ENCODE assay signal across 1 cellular context in genomic region chr1:231240883-231241735, GRCh38.
A peak's percentile ranks its signal among the peaks of the same experiment; 100 is the strongest.
TF ChIP-seq lines count a peak whose summit lies in the region.

TSS of gene GNPAT (plus strand) at chr1:231241212. CDS start at chr1:231241379, 167 bp downstream.

TF ChIP-seq in HepG2, 621 proteins besides CTCF, POLR2A, EP300 and RAD21 (continued from another document and continues in another):
- TF ChIP-seq ZNF414 (CRISPR knock-in tag; IDR thresholded peaks at IDR 0.05), result no peak
- TF ChIP-seq THYN1 (CRISPR knock-in tag; IDR thresholded peaks at IDR 0.05; ENCODE audit: borderline replicate concordance, low read depth), result 0 out of 2 replicates have a peak, but pooled peaks have one; percentile 26
- TF ChIP-seq ZNF501 (CRISPR knock-in tag; IDR thresholded peaks at IDR 0.05), result peak; percentile 75
- peak; percentile 52; the same call in 1 of the 2 replicates for TF ChIP-seq HOXA5 (CRISPR knock-in tag; IDR thresholded peaks at IDR 0.05)
- 0 out of 2 replicates have a peak, but pooled peaks have one; percentile 59 for TF ChIP-seq NFKBIZ (CRISPR knock-in tag; IDR thresholded peaks at IDR 0.05)
- peak; percentile 32; the same call in 1 of the 2 replicates for TF ChIP-seq ZNF281 (CRISPR knock-in tag; IDR thresholded peaks at IDR 0.05; ENCODE audit: borderline replicate concordance)
- no peak for TF ChIP-seq IKZF5 (CRISPR knock-in tag; IDR thresholded peaks at IDR 0.05)
- TF ChIP-seq, protein P1, sequence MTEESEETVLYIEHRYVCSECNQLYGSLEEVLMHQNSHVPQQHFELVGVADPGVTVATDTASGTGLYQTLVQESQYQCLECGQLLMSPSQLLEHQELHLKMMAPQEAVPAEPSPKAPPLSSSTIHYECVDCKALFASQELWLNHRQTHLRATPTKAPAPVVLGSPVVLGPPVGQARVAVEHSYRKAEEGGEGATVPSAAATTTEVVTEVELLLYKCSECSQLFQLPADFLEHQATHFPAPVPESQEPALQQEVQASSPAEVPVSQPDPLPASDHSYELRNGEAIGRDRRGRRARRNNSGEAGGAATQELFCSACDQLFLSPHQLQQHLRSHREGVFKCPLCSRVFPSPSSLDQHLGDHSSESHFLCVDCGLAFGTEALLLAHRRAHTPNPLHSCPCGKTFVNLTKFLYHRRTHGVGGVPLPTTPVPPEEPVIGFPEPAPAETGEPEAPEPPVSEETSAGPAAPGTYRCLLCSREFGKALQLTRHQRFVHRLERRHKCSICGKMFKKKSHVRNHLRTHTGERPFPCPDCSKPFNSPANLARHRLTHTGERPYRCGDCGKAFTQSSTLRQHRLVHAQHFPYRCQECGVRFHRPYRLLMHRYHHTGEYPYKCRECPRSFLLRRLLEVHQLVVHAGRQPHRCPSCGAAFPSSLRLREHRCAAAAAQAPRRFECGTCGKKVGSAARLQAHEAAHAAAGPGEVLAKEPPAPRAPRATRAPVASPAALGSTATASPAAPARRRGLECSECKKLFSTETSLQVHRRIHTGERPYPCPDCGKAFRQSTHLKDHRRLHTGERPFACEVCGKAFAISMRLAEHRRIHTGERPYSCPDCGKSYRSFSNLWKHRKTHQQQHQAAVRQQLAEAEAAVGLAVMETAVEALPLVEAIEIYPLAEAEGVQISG (CRISPR knock-in tag; IDR thresholded peaks at IDR 0.05), result peak; percentile 84
- no peak for TF ChIP-seq SMAD3 (CRISPR knock-in tag; IDR thresholded peaks at IDR 0.05)
- TF ChIP-seq ZNF337 (CRISPR knock-in tag; IDR thresholded peaks at IDR 0.05; ENCODE audit: borderline replicate concordance, low read depth), result no peak
- no peak for TF ChIP-seq ZNF235 (CRISPR knock-in tag; IDR thresholded peaks at IDR 0.05; ENCODE audit: borderline replicate concordance)
- no peak for TF ChIP-seq ZFYVE20 (CRISPR knock-in tag; IDR thresholded peaks at IDR 0.05; ENCODE audit: borderline replicate concordance, low read depth)
- no peak for TF ChIP-seq DPF2 (CRISPR knock-in tag; IDR thresholded peaks at IDR 0.05; ENCODE audit: borderline replicate concordance, low read depth)
- no peak for TF ChIP-seq ZNF446 (CRISPR knock-in tag; IDR thresholded peaks at IDR 0.05)
- TF ChIP-seq HIVEP1 (CRISPR knock-in tag; IDR thresholded peaks at IDR 0.05), result no peak; the same call in 1 of the 2 replicates
- TF ChIP-seq ATM (IDR thresholded peaks at IDR 0.05; ENCODE audit: borderline replicate concordance), result no peak
- peak; percentile 78; the same call in 1 of the 2 replicates for TF ChIP-seq ZNF512 (CRISPR knock-in tag; IDR thresholded peaks at IDR 0.05)
- TF ChIP-seq, protein P2, sequence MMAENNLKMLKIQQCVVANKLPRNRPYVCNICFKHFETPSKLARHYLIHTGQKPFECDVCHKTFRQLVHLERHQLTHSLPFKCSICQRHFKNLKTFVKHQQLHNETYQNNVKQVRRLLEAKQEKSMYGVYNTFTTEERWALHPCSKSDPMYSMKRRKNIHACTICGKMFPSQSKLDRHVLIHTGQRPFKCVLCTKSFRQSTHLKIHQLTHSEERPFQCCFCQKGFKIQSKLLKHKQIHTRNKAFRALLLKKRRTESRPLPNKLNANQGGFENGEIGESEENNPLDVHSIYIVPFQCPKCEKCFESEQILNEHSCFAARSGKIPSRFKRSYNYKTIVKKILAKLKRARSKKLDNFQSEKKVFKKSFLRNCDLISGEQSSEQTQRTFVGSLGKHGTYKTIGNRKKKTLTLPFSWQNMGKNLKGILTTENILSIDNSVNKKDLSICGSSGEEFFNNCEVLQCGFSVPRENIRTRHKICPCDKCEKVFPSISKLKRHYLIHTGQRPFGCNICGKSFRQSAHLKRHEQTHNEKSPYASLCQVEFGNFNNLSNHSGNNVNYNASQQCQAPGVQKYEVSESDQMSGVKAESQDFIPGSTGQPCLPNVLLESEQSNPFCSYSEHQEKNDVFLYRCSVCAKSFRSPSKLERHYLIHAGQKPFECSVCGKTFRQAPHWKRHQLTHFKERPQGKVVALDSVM (CRISPR knock-in tag; IDR thresholded peaks at IDR 0.05), result peak; percentile 58; the same call in 1 of the 2 replicates
- peak; percentile 63 for TF ChIP-seq GATAD2A (CRISPR knock-in tag; IDR thresholded peaks at IDR 0.05)
- TF ChIP-seq ZSCAN5A (CRISPR knock-in tag; IDR thresholded peaks at IDR 0.05; ENCODE audit: borderline replicate concordance), result no peak
- TF ChIP-seq, protein P3, sequence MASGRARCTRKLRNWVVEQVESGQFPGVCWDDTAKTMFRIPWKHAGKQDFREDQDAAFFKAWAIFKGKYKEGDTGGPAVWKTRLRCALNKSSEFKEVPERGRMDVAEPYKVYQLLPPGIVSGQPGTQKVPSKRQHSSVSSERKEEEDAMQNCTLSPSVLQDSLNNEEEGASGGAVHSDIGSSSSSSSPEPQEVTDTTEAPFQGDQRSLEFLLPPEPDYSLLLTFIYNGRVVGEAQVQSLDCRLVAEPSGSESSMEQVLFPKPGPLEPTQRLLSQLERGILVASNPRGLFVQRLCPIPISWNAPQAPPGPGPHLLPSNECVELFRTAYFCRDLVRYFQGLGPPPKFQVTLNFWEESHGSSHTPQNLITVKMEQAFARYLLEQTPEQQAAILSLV (CRISPR knock-in tag; IDR thresholded peaks at IDR 0.05; ENCODE audit: borderline replicate concordance), result peak; percentile 74; the same call in 1 of the 2 replicates
- TF ChIP-seq MLLT10 (CRISPR knock-in tag; IDR thresholded peaks at IDR 0.05), result no peak
- peak; percentile 90; the same call in 1 of the 2 replicates for TF ChIP-seq ZNF776 (CRISPR knock-in tag; IDR thresholded peaks at IDR 0.05)
- peak; percentile 74; the same call in 1 of the 2 replicates for TF ChIP-seq ZNF510 (CRISPR knock-in tag; IDR thresholded peaks at IDR 0.05; ENCODE audit: low read depth)
- TF ChIP-seq ZGPAT (CRISPR knock-in tag; IDR thresholded peaks at IDR 0.05), result peak; percentile 80; the same call in 1 of the 2 replicates
- TF ChIP-seq, protein P4, sequence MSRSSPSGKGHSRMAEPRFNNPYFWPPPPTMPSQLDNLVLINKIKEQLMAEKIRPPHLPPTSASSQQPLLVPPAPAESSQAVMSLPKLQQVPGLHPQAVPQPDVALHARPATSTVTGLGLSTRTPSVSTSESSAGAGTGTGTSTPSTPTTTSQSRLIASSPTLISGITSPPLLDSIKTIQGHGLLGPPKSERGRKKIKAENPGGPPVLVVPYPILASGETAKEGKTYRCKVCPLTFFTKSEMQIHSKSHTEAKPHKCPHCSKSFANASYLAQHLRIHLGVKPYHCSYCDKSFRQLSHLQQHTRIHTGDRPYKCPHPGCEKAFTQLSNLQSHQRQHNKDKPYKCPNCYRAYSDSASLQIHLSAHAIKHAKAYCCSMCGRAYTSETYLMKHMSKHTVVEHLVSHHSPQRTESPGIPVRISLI (CRISPR knock-in tag; IDR thresholded peaks at IDR 0.05; ENCODE audit: borderline replicate concordance), result peak; percentile 45; the same call in 1 of the 2 replicates
- TF ChIP-seq ATF3 (CRISPR knock-in tag; IDR thresholded peaks at IDR 0.05), result no peak
- peak; percentile 65; the same call in 1 of the 2 replicates for TF ChIP-seq YEATS2 (CRISPR knock-in tag; IDR thresholded peaks at IDR 0.05; ENCODE audit: borderline replicate concordance)
- TF ChIP-seq KMT2B (CRISPR knock-in tag; IDR thresholded peaks at IDR 0.05), result peak; percentile 68; the same call in 1 of the 2 replicates
- TF ChIP-seq JUND (CRISPR knock-in tag; IDR thresholded peaks at IDR 0.05), result no peak
- peak; percentile 69 for TF ChIP-seq HDAC2 (CRISPR knock-in tag; IDR thresholded peaks at IDR 0.05)
- no peak; the same call in 1 of the 2 replicates for TF ChIP-seq FOXC1 (CRISPR knock-in tag; IDR thresholded peaks at IDR 0.05; ENCODE audit: borderline replicate concordance)
- TF ChIP-seq ZSCAN25 (CRISPR knock-in tag; IDR thresholded peaks at IDR 0.05), result peak; percentile 43; the same call in 1 of the 2 replicates
- TF ChIP-seq JDP2 (CRISPR knock-in tag; IDR thresholded peaks at IDR 0.05; ENCODE audit: borderline replicate concordance), result no peak
